In the genomic region with DNA sequence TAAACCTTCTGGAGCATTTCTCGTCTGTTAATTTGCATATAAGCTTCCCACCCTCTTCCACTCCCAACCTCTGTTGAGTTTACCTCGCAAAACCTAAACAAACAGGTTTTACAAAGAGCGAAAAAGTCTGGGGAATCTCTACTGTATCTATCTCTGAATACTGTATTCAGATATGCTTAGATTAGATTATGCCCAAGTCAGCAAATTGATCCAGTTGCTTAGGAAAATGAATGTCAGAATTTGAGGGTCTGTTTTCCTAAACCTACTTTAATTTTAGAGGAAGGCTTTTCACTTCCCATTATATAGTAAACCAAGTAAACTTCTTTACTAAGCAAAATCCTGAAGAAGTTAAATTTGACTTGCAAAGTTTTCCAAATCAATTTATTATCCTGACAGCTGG, we compare ENCODE assay signal across 2 cellular contexts.
TF ChIP-seq lines count a peak whose summit lies in the region.

No MANE protein-coding gene starts in this region.

TF ChIP-seq in HepG2, 621 proteins besides CTCF, POLR2A, EP300 and RAD21:
- no peak for TF ChIP-seq CHD2 (IDR thresholded peaks at IDR 0.05; ENCODE audit: low read depth, low read length)
- no peak for TF ChIP-seq ZNF335 (CRISPR knock-in tag; IDR thresholded peaks at IDR 0.05)
- no peak for TF ChIP-seq MED1 (CRISPR knock-in tag; IDR thresholded peaks at IDR 0.05)
- TF ChIP-seq SMARCC2 (IDR thresholded peaks at IDR 0.05), result no peak
- TF ChIP-seq MAFK (conservative IDR thresholded peaks at IDR 0.05 in 1 of 2, IDR thresholded peaks at IDR 0.05 in 1 of 2; ENCODE audit: low read length in 2 of 2), result peak; percentile 69 to 82
- TF ChIP-seq GRHL1 (CRISPR knock-in tag; conservative IDR thresholded peaks at IDR 0.05), result no peak
- no peak for TF ChIP-seq PITX1 (CRISPR knock-in tag; IDR thresholded peaks at IDR 0.05)
- TF ChIP-seq, protein P1, sequence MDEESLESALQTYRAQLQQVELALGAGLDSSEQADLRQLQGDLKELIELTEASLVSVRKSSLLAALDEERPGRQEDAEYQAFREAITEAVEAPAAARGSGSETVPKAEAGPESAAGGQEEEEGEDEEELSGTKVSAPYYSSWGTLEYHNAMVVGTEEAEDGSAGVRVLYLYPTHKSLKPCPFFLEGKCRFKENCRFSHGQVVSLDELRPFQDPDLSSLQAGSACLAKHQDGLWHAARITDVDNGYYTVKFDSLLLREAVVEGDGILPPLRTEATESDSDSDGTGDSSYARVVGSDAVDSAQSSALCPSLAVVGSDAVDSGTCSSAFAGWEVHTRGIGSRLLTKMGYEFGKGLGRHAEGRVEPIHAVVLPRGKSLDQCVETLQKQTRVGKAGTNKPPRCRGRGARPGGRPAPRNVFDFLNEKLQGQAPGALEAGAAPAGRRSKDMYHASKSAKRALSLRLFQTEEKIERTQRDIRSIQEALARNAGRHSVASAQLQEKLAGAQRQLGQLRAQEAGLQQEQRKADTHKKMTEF (CRISPR knock-in tag; IDR thresholded peaks at IDR 0.05), result no peak
- TF ChIP-seq MAFF (IDR thresholded peaks at IDR 0.05; ENCODE audit: low read depth, low read length), result peak; percentile 77
- TF ChIP-seq ZNF724P (CRISPR knock-in tag; IDR thresholded peaks at IDR 0.05; ENCODE audit: borderline replicate concordance), result no peak

TF ChIP-seq in IMR-90, 13 proteins besides CTCF, POLR2A, EP300 and RAD21:
- TF ChIP-seq MAFK (IDR thresholded peaks at IDR 0.05; ENCODE audit: low read depth, low read length) (peak; percentile 67), BHLHE40 (IDR thresholded peaks at IDR 0.05; ENCODE audit: low read depth, low read length) (no peak)
